Comparison of ENCODE assay signal across 9 cellular contexts in genomic region chr17:74452027-74452840, GRCh38. TPM values are rescaled to one million over a fixed set of nuclear protein-coding genes. Genes with fewer than 3 reads are reported as not detected.
DNase-seq lines count a peak whose midpoint lies in the region; ATAC-seq, FAIRE-seq and TF ChIP-seq lines count a peak whose summit lies in the region.
"Had no signal": no experiment of that assay in that cellular context is flagged by ENCODE, and none has a peak within 500 bp of the region (broad histone marks: within the 10 kb centered on the region; RNA-seq: fewer than 3 reads in every experiment).

No MANE protein-coding gene starts in this region.

- H3K4me1 Mint-ChIP-seq in GM23338: peaks cover 42% of the 10 kb centered on the region

- ATAC-seq in GM23338 (no peak; the same call in 2 of the 3 replicates), heart right ventricle (peak in 5 of 8 donors; percentile 10 to 41 (median 19)), PC-3 (no peak), HG02623 (IDR thresholded peaks at IDR 0.05; ENCODE audit: unreplicated experiment) (no peak)

- H3K9ac ChIP-seq in PC-3 (ENCODE audit: low read length): no peak overlapping the region

- peak overlapping the region; percentile 49 for H3K4me3 Mint-ChIP-seq in GM23338

- TF ChIP-seq CTCF in GM23338 (conservative IDR thresholded peaks at IDR 0.05; ENCODE audit: low read depth in 2 of 2) (no peak), heart right ventricle (IDR thresholded peaks at IDR 0.05) (no peak), PC-3 (conservative IDR thresholded peaks at IDR 0.05; ENCODE audit: low read depth, low read length) (no peak)

- no TSS peak for BruUV-seq in PC-3 (replicated peaks; lab: Mats Ljungman, UMichigan)

- H3K36me3 Mint-ChIP-seq in GM23338 (ENCODE audit: low read depth): no peaks in the 10 kb centered on the region

- DNase-seq in GM23338 (ENCODE audit: low spot score): no peak
- DNase-seq in NCI-H69 (lab: John Stamatoyannopoulos, UW): peak; percentile 80
- DNase-seq in heart right ventricle: no peak
- DNase-seq in small intestine: peak; percentile 58
- no peak for DNase-seq in PC-3
- no peak for DNase-seq in SW 1271 (lab: John Stamatoyannopoulos, UW)
- DNase-seq: effector CD8-positive, alpha-beta T cell; NCI-H226 had no signal

- H3F3A ChIP-seq in GM23338 (replicated peaks; ENCODE audit: low read depth): no peaks in the 10 kb centered on the region; the same call in 1 of the 2 replicates
- no peaks in the 10 kb centered on the region for H3F3A ChIP-seq in PC-3 (ENCODE audit: low read length, unreplicated experiment)

- peaks cover 30% of the 10 kb centered on the region for H3K27me3 Mint-ChIP-seq in GM23338 (ENCODE audit: insufficient read depth, low read depth, poor library complexity)

- H3K9me3 ChIP-seq in heart right ventricle (no peaks in the 10 kb centered on the region), small intestine (ENCODE audit: control insufficient read depth, low read depth) (no peaks in the 10 kb centered on the region), PC-3 (ENCODE audit: low read length) (no peaks in the 10 kb centered on the region)

- H3K9me2 ChIP-seq in GM23338 (ENCODE audit: insufficient read depth) (no peaks in the 10 kb centered on the region), PC-3 (replicated peaks; ENCODE audit: low read length) (no peaks in the 10 kb centered on the region)

- H3K4me2 ChIP-seq in GM23338 (no peak overlapping the region; the same call in 1 of the 2 replicates), PC-3 (ENCODE audit: low read length) (no peak overlapping the region)

- H3K27ac Mint-ChIP-seq in GM23338: 0 out of 2 replicates have a peak overlapping the region, but pooled peaks have one; percentile 72

- FAIRE-seq in small intestine (lab: Jason Lieb, UNC): no peak

- H3K9me3 Mint-ChIP-seq in GM23338: no peaks in the 10 kb centered on the region

- POLR2A ChIA-PET in PC-3 (lab: Charles Lee; ENCODE audit: unreplicated experiment): interaction anchor here (0.6 kb wide), 1 partner anchor 28 kb away, joined by 5 read pairs; no protein-coding TSS in a partner anchor

- H3K4me3 ChIP-seq in GM23338 (no peak overlapping the region), heart right ventricle (no peak overlapping the region), small intestine (ENCODE audit: low read depth in 1 of 2, low read length in 2 of 2) (no peak overlapping the region), PC-3 (ENCODE audit: low read length) (no peak overlapping the region)

- intact Hi-C loops in heart right ventricle (cut with DNase I): loop anchor here in 6 of 10 donors (10.0 kb wide), 2 partner anchors 147 to 237 kb away; partner anchors contain the start of gene TTYH2 (in 6 of the 6)
- intact Hi-C loops in PC-3 (cut with micrococcal nuclease): no loop called here

- CTCF ChIA-PET in PC-3 (lab: Charles Lee): interaction anchor here (4.1 kb wide), 1 partner anchor 73 kb away, joined by 47 read pairs; no protein-coding TSS in a partner anchor

- H3K27me3 ChIP-seq in GM23338 (ENCODE audit: insufficient read depth) (peaks cover 28% of the 10 kb centered on the region), heart right ventricle (peaks cover 0 to 9% (median 0%) of the 10 kb centered on the region in 7 donors), small intestine (ENCODE audit: control insufficient read depth in 2 of 2, insufficient read depth in 2 of 2, low read length in 2 of 2) (no peaks in the 10 kb centered on the region), PC-3 (ENCODE audit: low read length) (no peaks in the 10 kb centered on the region)

- H3K4me1 ChIP-seq in GM23338 (ENCODE audit: insufficient read depth) (peaks cover 18% of the 10 kb centered on the region), heart right ventricle (peaks cover 20 to 81% (median 39%) of the 10 kb centered on the region in 9 donors), small intestine (ENCODE audit: control insufficient read depth in 2 of 2, insufficient read depth in 1 of 2, low read depth in 1 of 2, low read length in 1 of 2) (peaks cover 2 to 9% of the 10 kb centered on the region in 2 donors), PC-3 (ENCODE audit: insufficient read depth, low read length) (peaks cover 14% of the 10 kb centered on the region)

- H4K20me1 ChIP-seq in GM23338 (replicated peaks; ENCODE audit: insufficient read depth): no peaks in the 10 kb centered on the region
- H4K20me1 ChIP-seq in PC-3 (ENCODE audit: low read length): no peaks in the 10 kb centered on the region

- H3K27ac ChIP-seq in GM23338 (ENCODE audit: low read depth): no peak overlapping the region
- peak overlapping the region; percentile 15 to 97 (median 90) for H3K27ac ChIP-seq in heart right ventricle
- peak overlapping the region in 1 of 2 donors; percentile 6 for H3K27ac ChIP-seq in small intestine (ENCODE audit: low read depth in 1 of 2, low read length in 1 of 2)
- H3K27ac ChIP-seq in PC-3 (ENCODE audit: low read length): no peak overlapping the region

- H2AFZ ChIP-seq in GM23338 (no peak overlapping the region), PC-3 (ENCODE audit: low read length) (no peak overlapping the region)

- 46 to 58% methylated on average over 16 of the region's 16 CpGs for WGBS in heart right ventricle, 2 donors
- 28 to 49% (median 31%) methylated on average over 16 of the region's 16 CpGs for WGBS in small intestine, 3 donors

- no peaks in the 10 kb centered on the region for H3K36me3 ChIP-seq in GM23338 (ENCODE audit: insufficient read depth)
- H3K36me3 ChIP-seq in heart right ventricle: peaks cover 0 to 15% (median 0%) of the 10 kb centered on the region in 9 donors
- H3K36me3 ChIP-seq in small intestine (ENCODE audit: control insufficient read depth in 2 of 2, insufficient read depth in 2 of 2, low read length in 2 of 2): no peaks in the 10 kb centered on the region
- H3K36me3 ChIP-seq in PC-3 (ENCODE audit: low read depth, low read length): peaks cover 5% of the 10 kb centered on the region; the same call in 1 of the 2 replicates

- no peaks in the 10 kb centered on the region for H3K79me2 ChIP-seq in GM23338 (replicated peaks; ENCODE audit: insufficient read depth)
- no peaks in the 10 kb centered on the region for H3K79me2 ChIP-seq in PC-3 (ENCODE audit: low read length)

TF ChIP-seq in GM23338, 12 proteins besides CTCF, POLR2A, EP300 and RAD21:
- no peak for TF ChIP-seq JUNB (IDR thresholded peaks at IDR 0.05; ENCODE audit: unreplicated experiment)
- TF ChIP-seq ZNF331 (CRISPR knock-in tag; IDR thresholded peaks at IDR 0.05; ENCODE audit: low read depth): no peak
- TF ChIP-seq POLR2AphosphoS5 (IDR thresholded peaks at IDR 0.05; ENCODE audit: low read depth): no peak
- no peak for TF ChIP-seq EZH2phosphoT487 (IDR thresholded peaks at IDR 0.05; ENCODE audit: unreplicated experiment)
- no peak for TF ChIP-seq NANOG (IDR thresholded peaks at IDR 0.05; ENCODE audit: borderline replicate concordance)
- no peak for TF ChIP-seq ZNF114 (CRISPR knock-in tag; IDR thresholded peaks at IDR 0.05)
- TF ChIP-seq CREB1 (CRISPR knock-in tag; IDR thresholded peaks at IDR 0.05; ENCODE audit: low read depth): no peak

RNA-seq across cellular contexts. Expression of gene CD300A, which starts 14.2 kb away (rescaled TPM):
- 0.45 and 0.70 TPM in 2 replicates for total RNA-seq in GM23338 (2014; rRNA removed; shearing (Covaris generic))
- 0.37 and 0.54 TPM in 2 replicates for polyA plus RNA-seq in GM23338 (2016; fragmentation: Nextera tagmentation; extraction: Ambion mirVana)
- 10 to 100 TPM in 1 of 10 donors, 1 to 10 TPM in 4, under 1 TPM in 5; 0.38 to 13.1 (median 1.4) TPM for total RNA-seq in heart right ventricle
- 1 to 10 TPM in 1 of 2 donors, under 1 TPM in 1; 0.95 to 1.9 TPM for polyA plus RNA-seq in heart right ventricle
- 1 to 10 TPM; 1.1 to 5.9 (median 5.5) TPM for polyA plus RNA-seq in small intestine
- total RNA-seq in PC-3 (2014; rRNA removed): not detected in 2 replicates

RNA-seq across cellular contexts. Expression of gene GPRC5C, which starts 20.3 kb away (rescaled TPM):
- total RNA-seq in GM23338 (2014; rRNA removed; shearing (Covaris generic)): 20.7 and 22.4 TPM in 2 replicates
- polyA plus RNA-seq in GM23338 (2016; fragmentation: Nextera tagmentation; extraction: Ambion mirVana) (8.9 and 9.0 TPM in 2 replicates), heart right ventricle (10 to 100 TPM; 29.5 to 38.2 TPM), small intestine (10 to 100 TPM; 41.3 to 72.8 (median 44.7) TPM)
- total RNA-seq in heart right ventricle (10 to 100 TPM; 28.0 to 41.0 (median 32.5) TPM), PC-3 (2014; rRNA removed) (209 and 210 TPM in 2 replicates)

Comparison
In these comparisons a context has a peak if more than half of its experiments do, and no peak if none do; other contexts are left out.
1. ATAC-seq: peak in heart right ventricle (5 of 8); none in GM23338 (single experiment), PC-3 (single experiment) and HG02623 (single experiment).
2. DNase-seq: peak in NCI-H69 (single experiment) and small intestine (single experiment); none in GM23338 (single experiment), heart right ventricle (0 of 2), PC-3 (single experiment) and SW 1271 (0 of 2).
3. H3K27ac ChIP-seq: peak in heart right ventricle (10 of 10); none in GM23338 (single experiment) and PC-3 (single experiment).